ENCODE assay signal across 10 cellular contexts in genomic region chr7:1530946-1531262, GRCh38. TPM values are rescaled to one million over a fixed set of nuclear protein-coding genes. Genes with fewer than 3 reads are reported as not detected.
DNase-seq lines count a peak whose midpoint lies in the region; ATAC-seq and TF ChIP-seq lines count a peak whose summit lies in the region.
"Had no signal": no experiment of that assay in that cellular context is flagged by ENCODE, and none has a peak within 500 bp of the region (broad histone marks: within the 10 kb centered on the region; RNA-seq: fewer than 3 reads in every experiment).

No MANE protein-coding gene starts in this region.

- H3K4me3 ChIP-seq in NB4 (ENCODE audit: low read depth, low read length) (peak overlapping the region; percentile 70), foreskin fibroblast (ENCODE audit: low read depth in 1 of 2, low read length in 2 of 2) (peak overlapping the region; percentile 68 to 75), thoracic aorta (peak overlapping the region; percentile 85)

- H3K9me3 ChIP-seq in thoracic aorta = no peaks in the 10 kb centered on the region

- H3K27ac Mint-ChIP-seq in activated T-cell treated with anti-CD3 and anti-CD28 coated beads, Interleukin-2, amount 50 U/mL, for 24 hours = no peak overlapping the region

- peaks cover 5% of the 10 kb centered on the region for H3K27me3 Mint-ChIP-seq in activated T-cell treated with anti-CD3 and anti-CD28 coated beads, Interleukin-2, amount 50 U/mL, for 4 hours (ENCODE audit: low read depth)
- H3K27me3 Mint-ChIP-seq in activated T-cell treated with anti-CD3 and anti-CD28 coated beads, Interleukin-2, amount 50 U/mL, for 24 hours = no peaks in the 10 kb centered on the region
- H3K27me3 Mint-ChIP-seq: activated naive CD4-positive, alpha-beta T cell treated with anti-CD3 and anti-CD28 coated beads, Interleukin-2, amount 50 U/mL, for 24 hours had no signal

- peaks cover 9 to 33% of the 10 kb centered on the region in 2 donors for H3K4me1 ChIP-seq in thoracic aorta (ENCODE audit: control insufficient read depth in 1 of 2, low read depth in 2 of 2)

- no peak overlapping the region for H3K4me3 Mint-ChIP-seq in activated T-cell treated with anti-CD3 and anti-CD28 coated beads, Interleukin-2, amount 50 U/mL, for 4 hours
- no peak overlapping the region for H3K4me3 Mint-ChIP-seq in activated T-cell treated with anti-CD3 and anti-CD28 coated beads, Interleukin-2, amount 50 U/mL, for 24 hours

- peak overlapping the region; percentile 97 to 99 for H3K27ac ChIP-seq in thoracic aorta

- no peaks in the 10 kb centered on the region for H3K27me3 ChIP-seq in thoracic aorta (replicated peaks; ENCODE audit: insufficient read depth)

- H3K4me1 Mint-ChIP-seq in activated T-cell treated with anti-CD3 and anti-CD28 coated beads, Interleukin-2, amount 50 U/mL, for 4 hours (ENCODE audit: low read depth) = peaks cover 30% of the 10 kb centered on the region
- H3K4me1 Mint-ChIP-seq in activated T-cell treated with anti-CD3 and anti-CD28 coated beads, Interleukin-2, amount 50 U/mL, for 24 hours (ENCODE audit: low read depth) = peaks cover 38% of the 10 kb centered on the region

- ATAC-seq in activated T-cell treated with anti-CD3 and anti-CD28 coated beads, Interleukin-2, amount 50 U/mL, for 4 hours = peak; percentile 30 to 39
- no peak for ATAC-seq in thoracic aorta (ENCODE audit: insufficient number of reproducible peaks, low FRiP score, low read depth)

- no peaks in the 10 kb centered on the region for H3K36me3 Mint-ChIP-seq in activated T-cell treated with anti-CD3 and anti-CD28 coated beads, Interleukin-2, amount 50 U/mL, for 4 hours (ENCODE audit: insufficient read depth)
- peaks cover 40% of the 10 kb centered on the region for H3K36me3 Mint-ChIP-seq in activated T-cell treated with anti-CD3 and anti-CD28 coated beads, Interleukin-2, amount 50 U/mL, for 24 hours (ENCODE audit: low read depth)
- H3K36me3 Mint-ChIP-seq: activated naive CD4-positive, alpha-beta T cell treated with anti-CD3 and anti-CD28 coated beads, Interleukin-2, amount 50 U/mL, for 24 hours had no signal

- no peak for DNase-seq in activated T-cell treated with anti-CD3 and anti-CD28 coated beads, Interleukin-2, amount 50 U/mL, for 4 hours
- no peak for DNase-seq in activated T-cell treated with anti-CD3 and anti-CD28 coated beads, Interleukin-2, amount 50 U/mL, for 24 hours
- DNase-seq in NB4 (ENCODE audit: low read depth) = no peak
- DNase-seq in foreskin fibroblast = no peak
- DNase-seq in thoracic aorta (ENCODE audit: low spot score) = no peak
- no peak for DNase-seq in NCI-H146 treated with DMSO at 0.1 percent for 48 hours (lab: John Stamatoyannopoulos, UW; ENCODE audit: unreplicated experiment)
- no peak for DNase-seq in RKO (ENCODE audit: low spot score)
- DNase-seq in NCI-H1048 (lab: John Stamatoyannopoulos, UW) = no peak

- H3K36me3 ChIP-seq in thoracic aorta = no peaks in the 10 kb centered on the region

- H3K9me3 Mint-ChIP-seq in activated T-cell treated with anti-CD3 and anti-CD28 coated beads, Interleukin-2, amount 50 U/mL, for 4 hours = no peaks in the 10 kb centered on the region
- H3K9me3 Mint-ChIP-seq in activated T-cell treated with anti-CD3 and anti-CD28 coated beads, Interleukin-2, amount 50 U/mL, for 24 hours = no peaks in the 10 kb centered on the region
- H3K9me3 Mint-ChIP-seq: activated naive CD4-positive, alpha-beta T cell treated with anti-CD3 and anti-CD28 coated beads, Interleukin-2, amount 50 U/mL, for 24 hours had no signal

- no peak for TF ChIP-seq POLR2A in NB4 (IDR thresholded peaks at IDR 0.05; ENCODE audit: extremely low read depth, insufficient read length)

- TF ChIP-seq CTCF in NB4 (IDR thresholded peaks at IDR 0.05; ENCODE audit: low read depth, low read length) (no peak), foreskin fibroblast (IDR thresholded peaks at IDR 0.05; ENCODE audit: low read depth, low read length) (no peak), thoracic aorta (IDR thresholded peaks at IDR 0.05) (no peak)

RNA-seq across cellular contexts. Expression of gene MAFK, which starts 0.4 kb away (rescaled TPM):
- 10 to 100 TPM; 77.6 to 79.5 (median 78.2) TPM for total RNA-seq in activated T-cell treated with anti-CD3 and anti-CD28 coated beads, Interleukin-2, amount 50 U/mL, for 4 hours
- 100 to 1,000 TPM; 111 to 161 TPM for total RNA-seq in thoracic aorta

RNA-seq across cellular contexts. Expression of gene TMEM184A, which starts 25.1 kb away (rescaled TPM):
- total RNA-seq in activated T-cell treated with anti-CD3 and anti-CD28 coated beads, Interleukin-2, amount 50 U/mL, for 4 hours = under 1 TPM; 0.11 to 0.19 (median 0.15) TPM
- total RNA-seq in thoracic aorta = 1 to 10 TPM in 1 of 2 donors, not detected in 1; 1.5 TPM
- total RNA-seq: temporal lobe had no signal

RNA-seq across cellular contexts. Expression of gene INTS1, which starts 26.7 kb away (rescaled TPM):
- 100 to 1,000 TPM; 110 to 126 (median 119) TPM for total RNA-seq in activated T-cell treated with anti-CD3 and anti-CD28 coated beads, Interleukin-2, amount 50 U/mL, for 4 hours
- 10 to 100 TPM; 59.8 to 89.6 TPM for total RNA-seq in thoracic aorta

RNA-seq across cellular contexts. Expression of gene PSMG3, which starts 38.9 kb away (rescaled TPM):
- total RNA-seq in activated T-cell treated with anti-CD3 and anti-CD28 coated beads, Interleukin-2, amount 50 U/mL, for 4 hours = 10 to 100 TPM; 75.8 to 82.5 (median 82.5) TPM
- total RNA-seq in thoracic aorta = 10 to 100 TPM; 30.9 to 40.4 TPM
